Comparison of ENCODE assay signal across 1 cellular context in genomic region chr1:156709743-156710489, GRCh38.
TF ChIP-seq lines count a peak whose summit lies in the region.

No MANE protein-coding gene starts in this region.

TF ChIP-seq in IMR-90, 13 proteins besides CTCF, POLR2A, EP300 and RAD21:
- TF ChIP-seq USF2 (IDR thresholded peaks at IDR 0.05; ENCODE audit: low read depth, low read length) (no peak), MAZ (IDR thresholded peaks at IDR 0.05; ENCODE audit: borderline replicate concordance, low read depth, low read length) (peak; percentile 28; the same call in 1 of the 2 replicates)
